In the genomic region with DNA sequence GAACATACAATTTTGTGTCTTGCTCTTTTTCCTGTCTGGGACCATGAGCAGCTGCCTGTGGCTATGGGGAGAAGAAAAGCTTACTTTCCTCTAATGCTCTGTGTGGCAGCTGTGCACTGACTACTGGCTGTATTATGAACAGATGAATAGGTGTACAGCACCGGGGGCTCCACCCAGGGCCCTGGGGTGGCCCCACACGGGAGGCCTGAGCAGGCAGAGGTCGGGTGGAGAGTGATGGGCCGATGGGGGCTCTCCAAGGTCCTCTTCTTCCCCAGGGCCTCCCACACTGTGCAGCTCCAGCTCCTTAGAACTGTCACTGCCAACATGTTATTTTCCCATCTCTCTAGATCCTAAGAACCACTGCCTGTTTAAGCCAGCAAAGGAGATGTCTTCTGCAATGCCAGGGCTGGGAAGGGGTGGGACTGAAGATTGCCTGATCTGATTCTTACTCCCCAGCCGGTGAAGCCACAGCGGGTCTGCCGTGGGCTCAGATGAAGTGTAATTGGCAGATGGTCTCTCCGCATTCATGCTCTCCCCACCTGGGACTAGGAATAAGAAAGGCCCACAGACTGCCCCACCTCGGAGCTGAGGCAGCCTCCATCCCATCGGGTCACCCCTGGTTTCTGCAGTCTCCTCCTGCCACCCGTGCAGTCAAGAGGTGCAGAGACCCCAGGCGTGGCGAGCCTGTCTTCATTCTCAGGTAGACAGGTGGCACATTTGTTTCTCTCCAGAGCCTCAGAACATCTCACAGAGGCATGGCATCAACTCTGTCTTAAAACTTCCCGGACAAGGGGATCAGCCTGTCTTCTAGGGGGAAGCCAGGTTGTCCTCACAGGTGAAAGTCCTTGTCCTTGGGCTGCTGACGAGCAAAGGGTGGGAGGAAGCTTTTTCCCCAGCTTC, we compare ENCODE assay signal across 16 cellular contexts.
DNase-seq lines count a peak whose midpoint lies in the region; ATAC-seq and TF ChIP-seq lines count a peak whose summit lies in the region.
"Had no signal": no experiment of that assay in that cellular context is flagged by ENCODE, and none has a peak within 500 bp of the region (broad histone marks: within the 10 kb centered on the region; RNA-seq: fewer than 3 reads in every experiment).

No MANE protein-coding gene starts in this region.

- no peak for ATAC-seq in GM18505 (IDR thresholded peaks at IDR 0.05; ENCODE audit: unreplicated experiment)
- ATAC-seq in HG02678 (IDR thresholded peaks at IDR 0.05; ENCODE audit: unreplicated experiment), result no peak
- no peak for ATAC-seq in GM18502 (IDR thresholded peaks at IDR 0.05; ENCODE audit: poor library complexity, unreplicated experiment)

- no peak for TF ChIP-seq POLR2A in GM18505 (IDR thresholded peaks at IDR 0.05; ENCODE audit: borderline replicate concordance, extremely low read depth, insufficient read depth, insufficient read length)

- TF ChIP-seq CTCF in osteocyte (IDR thresholded peaks at IDR 0.05), result no peak

- H3K4me3 Mint-ChIP-seq in osteocyte (ENCODE audit: unreplicated experiment), result no peak overlapping the region

- peak; percentile 40 for DNase-seq in activated CD8-positive, alpha-beta memory T cell treated with anti-CD3 and anti-CD28 coated beads for 24 hours
- no peak for DNase-seq in activated CD8-positive, alpha-beta memory T cell treated with anti-CD3 and anti-CD28 coated beads, Interleukin-2, amount 50 U/mL, for 48 hours
- peak; percentile 76 for DNase-seq in osteocyte (ENCODE audit: extremely low spot score, unreplicated experiment)
- DNase-seq in ureter (ENCODE audit: low spot score), result peak; percentile 15
- DNase-seq: Caco-2, Kasumi-1, NCI-H1105 treated with DMSO at 0.1 percent for 48 hours, NCI-H187, NCI-H446 treated with DMSO at 0.1 percent for 48 hours, NCI-H774, PC-9 had no signal

- H3K27ac ChIP-seq in angular gyrus (ENCODE audit: low read depth, low read length), result peak overlapping the region; percentile 32
- H3K27ac ChIP-seq: PC-9 had no signal

- H3K27me3 Mint-ChIP-seq in osteocyte (ENCODE audit: unreplicated experiment), result peaks cover 35% of the 10 kb centered on the region

- no peaks in the 10 kb centered on the region for H3K36me3 Mint-ChIP-seq in osteocyte (ENCODE audit: unreplicated experiment)
- H3K36me3 Mint-ChIP-seq: CD14-positive monocyte had no signal

- no peaks in the 10 kb centered on the region for H3K9me3 Mint-ChIP-seq in osteocyte (ENCODE audit: unreplicated experiment)
- H3K9me3 Mint-ChIP-seq: CD14-positive monocyte had no signal

- peaks cover 17% of the 10 kb centered on the region for H3K4me1 Mint-ChIP-seq in osteocyte (ENCODE audit: unreplicated experiment)
- H3K4me1 Mint-ChIP-seq: CD14-positive monocyte had no signal

- H3K27ac Mint-ChIP-seq in osteocyte (ENCODE audit: unreplicated experiment), result peak overlapping the region; percentile 33
- H3K27ac Mint-ChIP-seq: CD14-positive monocyte had no signal
